Comparison of ENCODE assay signal across 19 cellular contexts in the genomic region with DNA sequence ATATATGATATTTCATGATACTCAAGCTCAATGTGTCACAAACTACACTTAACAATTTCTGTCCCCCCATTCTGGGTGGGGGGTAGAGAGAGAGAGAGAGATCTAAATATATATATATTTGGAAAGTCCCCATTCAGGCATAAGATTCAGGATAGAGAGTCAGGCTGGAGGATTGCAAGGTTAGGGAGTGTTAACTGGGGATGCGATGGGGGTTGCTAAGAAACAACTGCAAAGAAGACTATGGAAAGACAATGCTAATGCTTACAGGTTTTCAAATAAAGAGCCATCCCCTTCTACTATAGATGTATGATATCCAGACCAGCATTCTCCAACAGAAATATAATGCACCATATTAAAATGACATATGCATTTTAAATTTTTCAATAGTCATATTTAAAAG.
A peak's percentile ranks its signal among the peaks of the same experiment; 100 is the strongest.
DNase-seq lines count a peak whose midpoint lies in the region; ATAC-seq, FAIRE-seq and TF ChIP-seq lines count a peak whose summit lies in the region.
"Had no signal": no experiment of that assay in that cellular context is flagged by ENCODE, and none has a peak within 500 bp of the region (broad histone marks: within the 10 kb centered on the region; RNA-seq: fewer than 3 reads in every experiment).

No MANE protein-coding gene starts in this region.

- WGBS in A549 (ENCODE audit: missing lambda C conversion rate): 16% methylated on average over 1 of the region's 1 CpG
- 73% methylated on average over 1 of the region's 1 CpG for WGBS in right lobe of liver (ENCODE audit: insufficient coverage, low coverage, low lambda C conversion rate, missing lambda C conversion rate)

- peaks cover 18% of the 10 kb centered on the region for H3K36me3 Mint-ChIP-seq in Calu3 (ENCODE audit: insufficient read depth, unreplicated experiment)
- H3K36me3 Mint-ChIP-seq in CD4-positive, alpha-beta memory T cell: no peaks in the 10 kb centered on the region
- H3K36me3 Mint-ChIP-seq in activated T-helper 2 cell treated with anti-CD3 and anti-CD28 coated beads, Interferon-gamma antibody, Interleukin-2, Interleukin-4, amounts not matched to agents 10 μg/mL and 5 μg/mL and 100 μg/mL, durations not matched to agents 14 hours and 24 hours and 36 hours (ENCODE audit: low read depth): no peaks in the 10 kb centered on the region
- H3K36me3 Mint-ChIP-seq: CD4-positive, CD25-positive, alpha-beta regulatory T cell; CD8-positive, alpha-beta memory T cell had no signal

- no peak overlapping the region for H3K4me3 Mint-ChIP-seq in Calu3 (ENCODE audit: low read depth, unreplicated experiment)
- no peak overlapping the region for H3K4me3 Mint-ChIP-seq in CD4-positive, alpha-beta memory T cell
- H3K4me3 Mint-ChIP-seq in activated T-helper 2 cell treated with anti-CD3 and anti-CD28 coated beads, Interferon-gamma antibody, Interleukin-2, Interleukin-4, amounts not matched to agents 10 μg/mL and 5 μg/mL and 100 μg/mL, durations not matched to agents 14 hours and 24 hours and 36 hours (ENCODE audit: low read depth): no peak overlapping the region
- H3K4me3 Mint-ChIP-seq: B cell; CD4-positive, CD25-positive, alpha-beta regulatory T cell; CD8-positive, alpha-beta memory T cell had no signal

- TF ChIP-seq EP300 in A549 (IDR thresholded peaks at IDR 0.05): no peak

- ATAC-seq in A549 (peak; percentile 44 to 53; a peak in 4 of 6 replicates), right lobe of liver (no peak)

- H3K27ac ChIP-seq in A549: peak overlapping the region; percentile 95 to 100
- peak overlapping the region; percentile 96 for H3K27ac ChIP-seq in epithelial cell of prostate
- H3K27ac ChIP-seq in right lobe of liver: no peak overlapping the region
- H3K27ac ChIP-seq in CD4-positive, alpha-beta memory T cell (ENCODE audit: low read depth, low read length): no peak overlapping the region
- H3K27ac ChIP-seq: BLaER1, C4-2B, GM23248 had no signal

- CTCF ChIA-PET in A549 (lab: Yijun Ruan, JAX): interaction anchor here (1.2 to 4.7 kb wide), 5 partner anchors 23 to 340 kb away, joined by 3 to 44 read pairs (median 4); no protein-coding TSS in a partner anchor
- CTCF ChIA-PET in Calu3 (lab: Charles Lee): interaction anchor here (1.1 to 2.6 kb wide), 4 partner anchors 52 to 340 kb away, joined by 3 to 16 read pairs (median 10); no protein-coding TSS in a partner anchor
- CTCF ChIA-PET in CD4-positive, alpha-beta memory T cell (lab: Charles Lee; ENCODE audit: partially characterized antibody): no interaction called here

- H3K4me2 ChIP-seq in A549: peak overlapping the region; percentile 83
- H3K4me2 ChIP-seq: BLaER1 had no signal

- no peak for TF ChIP-seq CTCF in A549 (IDR thresholded peaks at IDR 0.05)
- no peak for TF ChIP-seq CTCF in Calu3 (IDR thresholded peaks at IDR 0.05; ENCODE audit: unreplicated experiment)
- TF ChIP-seq CTCF in right lobe of liver (IDR thresholded peaks at IDR 0.05): no peak

- BruUV-seq in Calu3 (replicated peaks; lab: Mats Ljungman, UMichigan): TSS peak; percentile 92

- intact Hi-C loops in Calu3 (cut with micrococcal nuclease; ENCODE audit: unreplicated experiment): no loop called here
- intact Hi-C loops in right lobe of liver (cut with DNase I): no loop called here
- intact Hi-C loops in CD4-positive, alpha-beta memory T cell (cut with micrococcal nuclease): no loop called here
- intact Hi-C loops in activated T-helper 2 cell treated with anti-CD3 and anti-CD28 coated beads, Interferon-gamma antibody, Interleukin-2, Interleukin-4, amounts not matched to agents 10 μg/mL and 5 μg/mL and 100 μg/mL, durations not matched to agents 14 hours and 24 hours and 36 hours (cut with micrococcal nuclease): no loop called here

- DNase-seq in A549 (ENCODE audit: low read depth in 1 of 2, low spot score in 1 of 2) (peak in 1 of 2 experiments; percentile 72), Calu3 (no peak), epithelial cell of prostate (ENCODE audit: low read depth, low spot score) (no peak), right lobe of liver (no peak)
- no peak for DNase-seq in CD4-positive, alpha-beta memory T cell
- DNase-seq in activated T-helper 2 cell treated with anti-CD3 and anti-CD28 coated beads, Interferon-gamma antibody, Interleukin-2, Interleukin-4, amounts not matched to agents 10 μg/mL and 5 μg/mL and 100 μg/mL, durations not matched to agents 14 hours and 24 hours and 36 hours (ENCODE audit: low spot score): no peak
- DNase-seq: CD4-positive, CD25-positive, alpha-beta regulatory T cell; CD8-positive, alpha-beta memory T cell; DMS53; DMS79 treated with DMSO at 0.1 percent for 48 hours; GF-D8; GM23248; H7; HCEC 1CT had no signal

- H3K4me1 ChIP-seq in A549 (peaks cover 52% of the 10 kb centered on the region), right lobe of liver (no peaks in the 10 kb centered on the region)
- H3K4me1 ChIP-seq in CD4-positive, alpha-beta memory T cell (ENCODE audit: insufficient read depth, low read length): no peaks in the 10 kb centered on the region
- H3K4me1 ChIP-seq: BLaER1 had no signal

- peaks cover 37% of the 10 kb centered on the region for H3K4me1 Mint-ChIP-seq in Calu3 (ENCODE audit: low read depth, unreplicated experiment)
- no peaks in the 10 kb centered on the region for H3K4me1 Mint-ChIP-seq in CD4-positive, alpha-beta memory T cell
- no peaks in the 10 kb centered on the region for H3K4me1 Mint-ChIP-seq in activated T-helper 2 cell treated with anti-CD3 and anti-CD28 coated beads, Interferon-gamma antibody, Interleukin-2, Interleukin-4, amounts not matched to agents 10 μg/mL and 5 μg/mL and 100 μg/mL, durations not matched to agents 14 hours and 24 hours and 36 hours (ENCODE audit: low read depth)
- H3K4me1 Mint-ChIP-seq: B cell; CD4-positive, CD25-positive, alpha-beta regulatory T cell; CD8-positive, alpha-beta memory T cell had no signal

- H3K9me3 Mint-ChIP-seq in Calu3 (ENCODE audit: low read depth, unreplicated experiment): no peaks in the 10 kb centered on the region
- H3K9me3 Mint-ChIP-seq in CD4-positive, alpha-beta memory T cell: peaks cover 0 to 11% (median 3%) of the 10 kb centered on the region in 8 donors
- no peaks in the 10 kb centered on the region for H3K9me3 Mint-ChIP-seq in activated T-helper 2 cell treated with anti-CD3 and anti-CD28 coated beads, Interferon-gamma antibody, Interleukin-2, Interleukin-4, amounts not matched to agents 10 μg/mL and 5 μg/mL and 100 μg/mL, durations not matched to agents 14 hours and 24 hours and 36 hours

- H3K9me3 ChIP-seq in A549 (peaks cover 40% of the 10 kb centered on the region), right lobe of liver (no peaks in the 10 kb centered on the region)
- no peaks in the 10 kb centered on the region for H3K9me3 ChIP-seq in CD4-positive, alpha-beta memory T cell (ENCODE audit: control insufficient read depth in 1 of 2, low read length in 2 of 2)
- H3K9me3 ChIP-seq: BLaER1 had no signal

- peak overlapping the region; percentile 97 for H3K27ac Mint-ChIP-seq in Calu3 (ENCODE audit: unreplicated experiment)
- no peak overlapping the region for H3K27ac Mint-ChIP-seq in CD4-positive, alpha-beta memory T cell
- H3K27ac Mint-ChIP-seq in activated T-helper 2 cell treated with anti-CD3 and anti-CD28 coated beads, Interferon-gamma antibody, Interleukin-2, Interleukin-4, amounts not matched to agents 10 μg/mL and 5 μg/mL and 100 μg/mL, durations not matched to agents 14 hours and 24 hours and 36 hours: no peak overlapping the region
- H3K27ac Mint-ChIP-seq: B cell; CD4-positive, CD25-positive, alpha-beta regulatory T cell; CD8-positive, alpha-beta memory T cell had no signal

- H3K4me3 ChIP-seq in A549 (peak overlapping the region; percentile 20; the same call in 2 of the 3 replicates), right lobe of liver (no peak overlapping the region)
- H3K4me3 ChIP-seq in CD4-positive, alpha-beta memory T cell (ENCODE audit: low read length in 2 of 2): no peak overlapping the region
- H3K4me3 ChIP-seq: BLaER1, GM23248 had no signal

- no peaks in the 10 kb centered on the region for H3K27me3 ChIP-seq in right lobe of liver
- no peaks in the 10 kb centered on the region for H3K27me3 ChIP-seq in CD4-positive, alpha-beta memory T cell (ENCODE audit: insufficient read depth, low read length)
- H3K27me3 ChIP-seq: BLaER1 had no signal

- no peak for TF ChIP-seq RAD21 in A549 (conservative IDR thresholded peaks at IDR 0.05 in 1 of 2, IDR thresholded peaks at IDR 0.05 in 1 of 2)

- POLR2A ChIA-PET in A549 (lab: Yijun Ruan, JAX): interaction anchor here (1.7 to 2.6 kb wide), 4 partner anchors 23 to 340 kb away, joined by 9 to 17 read pairs (median 14); no protein-coding TSS in a partner anchor
- POLR2A ChIA-PET in CD4-positive, alpha-beta memory T cell (lab: Charles Lee; ENCODE audit: partially characterized antibody): no interaction called here

- no peak for TF ChIP-seq POLR2A in A549 (IDR thresholded peaks at IDR 0.05; ENCODE audit: low read length)
- TF ChIP-seq POLR2A in right lobe of liver (IDR thresholded peaks at IDR 0.05): no peak

- no peak for FAIRE-seq in A549 (lab: Jason Lieb, UNC)
- FAIRE-seq: GM12891, H1 had no signal

- H3K27me3 Mint-ChIP-seq in Calu3 (ENCODE audit: unreplicated experiment): no peaks in the 10 kb centered on the region
- no peaks in the 10 kb centered on the region for H3K27me3 Mint-ChIP-seq in CD4-positive, alpha-beta memory T cell
- H3K27me3 Mint-ChIP-seq in activated T-helper 2 cell treated with anti-CD3 and anti-CD28 coated beads, Interferon-gamma antibody, Interleukin-2, Interleukin-4, amounts not matched to agents 10 μg/mL and 5 μg/mL and 100 μg/mL, durations not matched to agents 14 hours and 24 hours and 36 hours (ENCODE audit: low read depth): no peaks in the 10 kb centered on the region
- H3K27me3 Mint-ChIP-seq: B cell; CD4-positive, CD25-positive, alpha-beta regulatory T cell; CD8-positive, alpha-beta memory T cell had no signal

- H3K36me3 ChIP-seq in right lobe of liver: no peaks in the 10 kb centered on the region
- no peaks in the 10 kb centered on the region for H3K36me3 ChIP-seq in CD4-positive, alpha-beta memory T cell (ENCODE audit: insufficient read depth, low read length)
- H3K36me3 ChIP-seq: BLaER1 had no signal

TF ChIP-seq in A549, 52 proteins besides CTCF, POLR2A, EP300 and RAD21:
- TF ChIP-seq TFCP2L1 (CRISPR knock-in tag; IDR thresholded peaks at IDR 0.05) (no peak), ESRRA (IDR thresholded peaks at IDR 0.05; ENCODE audit: borderline replicate concordance, low read length) (no peak), EHMT2 (IDR thresholded peaks at IDR 0.05; ENCODE audit: low read depth) (no peak), FOXS1 (CRISPR knock-in tag; IDR thresholded peaks at IDR 0.05) (no peak), RFX5 (IDR thresholded peaks at IDR 0.05) (no peak)
- TF ChIP-seq, protein P1, sequence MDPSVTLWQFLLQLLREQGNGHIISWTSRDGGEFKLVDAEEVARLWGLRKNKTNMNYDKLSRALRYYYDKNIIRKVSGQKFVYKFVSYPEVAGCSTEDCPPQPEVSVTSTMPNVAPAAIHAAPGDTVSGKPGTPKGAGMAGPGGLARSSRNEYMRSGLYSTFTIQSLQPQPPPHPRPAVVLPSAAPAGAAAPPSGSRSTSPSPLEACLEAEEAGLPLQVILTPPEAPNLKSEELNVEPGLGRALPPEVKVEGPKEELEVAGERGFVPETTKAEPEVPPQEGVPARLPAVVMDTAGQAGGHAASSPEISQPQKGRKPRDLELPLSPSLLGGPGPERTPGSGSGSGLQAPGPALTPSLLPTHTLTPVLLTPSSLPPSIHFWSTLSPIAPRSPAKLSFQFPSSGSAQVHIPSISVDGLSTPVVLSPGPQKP (IDR thresholded peaks at IDR 0.05; ENCODE audit: low read depth, low read length): no peak
TF ChIP-seq in A549: peak in this region for 0.

Comparison
In these comparisons a context has a peak if more than half of its experiments do, and no peak if none do; other contexts are left out.
1. ATAC-seq: peak in A549 (2 of 2); none in right lobe of liver (0 of 4).
2. H3K27ac ChIP-seq: peak in A549 (2 of 2) and epithelial cell of prostate (single experiment); none in right lobe of liver (0 of 3) and CD4-positive, alpha-beta memory T cell (single experiment).